In genomic region chr17:2809337-2809736, GRCh38 we compare ENCODE assay signal across 33 cellular contexts. TPM values are rescaled to one million over a fixed set of nuclear protein-coding genes. Genes with fewer than 3 reads are reported as not detected.
"Had no signal": no experiment of that assay in that cellular context is flagged by ENCODE, and none has a peak within 500 bp of the region (broad histone marks: within the 10 kb centered on the region; RNA-seq: fewer than 3 reads in every experiment).

No MANE protein-coding gene starts in this region.

- H3K27ac Mint-ChIP-seq: activated B cell treated with CpG ODN at 0.5 μM for 24 hours; activated CD8-positive, alpha-beta T cell treated with anti-CD3 and anti-CD28 coated beads for 36 hours; activated naive CD8-positive, alpha-beta T cell; activated T-helper 17 cell treated with anti-CD3 and anti-CD28 coated beads, Interleukin-2, amount 50 U/mL, for 72 hours; effector memory CD8-positive, alpha-beta T cell; T-helper 17 cell; T-helper 2 cell treated with Interferon-gamma antibody and Interleukin-4, amounts not matched to agents 5 μg/mL and 100 μg/mL, for 36 hours had no signal

- H3K9me3 Mint-ChIP-seq: activated B cell treated with CpG ODN at 0.5 μM for 24 hours; activated CD8-positive, alpha-beta T cell treated with anti-CD3 and anti-CD28 coated beads for 36 hours; activated T-cell treated with anti-CD3 and anti-CD28 coated beads, Interleukin-2, amount 50 U/mL, for 4 hours; activated T-helper 17 cell treated with anti-CD3 and anti-CD28 coated beads, Interleukin-2, amount 50 U/mL, for 72 hours; effector memory CD8-positive, alpha-beta T cell; T-helper 2 cell treated with Interferon-gamma antibody and Interleukin-4, amounts not matched to agents 5 μg/mL and 100 μg/mL, for 36 hours had no signal

- DNase-seq: activated B cell treated with CpG ODN at 0.5 μM for 24 hours; activated CD4-positive, alpha-beta T cell treated with anti-CD3 and anti-CD28 coated beads for 48 hours; activated CD4-positive, alpha-beta T cell treated with anti-CD3 and anti-CD28 coated beads, Interleukin-2, amount 50 U/mL, for 1 hour; activated CD4-positive, alpha-beta T cell treated with anti-CD3 and anti-CD28 coated beads, Interleukin-2, amount 50 U/mL, for 48 hours; activated CD8-positive, alpha-beta memory T cell treated with anti-CD3 and anti-CD28 coated beads for 24 hours; activated CD8-positive, alpha-beta T cell treated with anti-CD3 and anti-CD28 coated beads for 36 hours; activated effector memory CD4-positive, alpha-beta T cell treated with Interleukin-2 at 50 U/mL for 16 hours; activated gamma-delta T cell treated with Interleukin-2 at 50 U/mL for 16 hours; activated naive CD4-positive, alpha-beta T cell treated with anti-CD3 and anti-CD28 coated beads, Interleukin-2, amount 50 U/mL, for 16 hours; activated naive CD4-positive, alpha-beta T cell treated with Interleukin-2 at 50 U/mL for 16 hours; activated T-cell treated with anti-CD3 and anti-CD28 coated beads, Interleukin-2, amount 50 U/mL, for 4 hours; amniotic stem cell; aorta; body of pancreas; cortex of kidney; dermis blood vessel endothelial cell; effector CD4-positive, alpha-beta T cell; effector memory CD8-positive, alpha-beta T cell; esophagus squamous epithelium; foreskin melanocyte; T-helper 1 cell; T-helper 17 cell; T1000; WERI-Rb-1 had no signal

- H3K27ac ChIP-seq: body of pancreas, epithelial cell of prostate, esophagus squamous epithelium, gastroesophageal sphincter, WERI-Rb-1 had no signal

- H3K36me3 Mint-ChIP-seq: activated naive CD8-positive, alpha-beta T cell had no signal

- H3K27me3 Mint-ChIP-seq: activated B cell treated with CpG ODN at 0.5 μM for 24 hours; activated naive CD8-positive, alpha-beta T cell; activated T-helper 17 cell treated with anti-CD3 and anti-CD28 coated beads, Interleukin-2, amount 50 U/mL, for 72 hours; effector memory CD8-positive, alpha-beta T cell; T-helper 17 cell had no signal

- ATAC-seq: activated CD4-positive, CD25-positive, alpha-beta regulatory T cell treated with anti-CD3 and anti-CD28 coated beads, Interleukin-2, amount 50 U/mL, for 24 hours; activated CD8-positive, alpha-beta T cell treated with anti-CD3 and anti-CD28 coated beads for 36 hours; activated T-cell treated with anti-CD3 and anti-CD28 coated beads, Interleukin-2, amount 50 U/mL, for 4 hours; activated T-helper 17 cell treated with anti-CD3 and anti-CD28 coated beads, Interleukin-2, amount 50 U/mL, for 72 hours; body of pancreas; effector memory CD8-positive, alpha-beta T cell; gastroesophageal sphincter; T-helper 17 cell had no signal

- H3K4me3 Mint-ChIP-seq: activated B cell treated with CpG ODN at 0.5 μM for 24 hours; activated CD8-positive, alpha-beta T cell treated with anti-CD3 and anti-CD28 coated beads for 36 hours; activated naive CD8-positive, alpha-beta T cell; activated T-cell treated with anti-CD3 and anti-CD28 coated beads, Interleukin-2, amount 50 U/mL, for 4 hours; activated T-helper 17 cell treated with anti-CD3 and anti-CD28 coated beads, Interleukin-2, amount 50 U/mL, for 72 hours; effector memory CD8-positive, alpha-beta T cell; T-helper 17 cell; T-helper 2 cell treated with Interferon-gamma antibody and Interleukin-4, amounts not matched to agents 5 μg/mL and 100 μg/mL, for 36 hours had no signal

RNA-seq across cellular contexts. Expression of gene CCDC92B, which starts 59.9 kb away (rescaled TPM):
- total RNA-seq: activated B cell treated with CpG ODN at 0.5 μM for 24 hours, dermis blood vessel endothelial cell, endothelial cell of umbilical vein, fibroblast of lung, fibroblast of villous mesenchyme had no signal
